In genomic region chr14:80364274-80364673, GRCh38 we compare ENCODE assay signal across 9 cellular contexts.
DNase-seq lines count a peak whose midpoint lies in the region; ATAC-seq and TF ChIP-seq lines count a peak whose summit lies in the region.
"Had no signal": no experiment of that assay in that cellular context is flagged by ENCODE, and none has a peak within 500 bp of the region (broad histone marks: within the 10 kb centered on the region; RNA-seq: fewer than 3 reads in every experiment).

No MANE protein-coding gene starts in this region.

- BruUV-seq in PC-3 (replicated peaks; lab: Mats Ljungman, UMichigan) = no TSS peak

- no peak overlapping the region for H3K4me3 ChIP-seq in HFF-Myc (replicated peaks; ENCODE audit: low read depth, low read length)
- no peak overlapping the region for H3K4me3 ChIP-seq in PC-3 (ENCODE audit: low read length)
- H3K4me3 ChIP-seq: MG63 had no signal

- no peaks in the 10 kb centered on the region for H3F3A ChIP-seq in PC-3 (ENCODE audit: low read length, unreplicated experiment)

- CTCF ChIA-PET in PC-3 (lab: Charles Lee) = interaction anchor here (0.9 kb wide), 1 partner anchor 8 kb away, joined by 3 read pairs; no protein-coding TSS in a partner anchor

- no peaks in the 10 kb centered on the region for H3K79me2 ChIP-seq in PC-3 (ENCODE audit: low read length)

- H3K4me2 ChIP-seq in PC-3 (ENCODE audit: low read length) = no peak overlapping the region

- H2AFZ ChIP-seq in PC-3 (ENCODE audit: low read length) = no peak overlapping the region

- no peaks in the 10 kb centered on the region for H3K27me3 ChIP-seq in PC-3 (ENCODE audit: low read length)
- H3K27me3 ChIP-seq: MG63 had no signal

- H4K20me1 ChIP-seq in PC-3 (ENCODE audit: low read length) = no peaks in the 10 kb centered on the region

- peak; percentile 27 for TF ChIP-seq CTCF in HFF-Myc (IDR thresholded peaks at IDR 0.05; ENCODE audit: low read depth, low read length, missing control alignments)
- TF ChIP-seq CTCF in PC-3 (conservative IDR thresholded peaks at IDR 0.05; ENCODE audit: low read depth, low read length) = peak; percentile 77

- H3K4me1 ChIP-seq in PC-3 (ENCODE audit: insufficient read depth, low read length) = no peaks in the 10 kb centered on the region

- no peak overlapping the region for H3K9ac ChIP-seq in PC-3 (ENCODE audit: low read length)

- H3K9me2 ChIP-seq in PC-3 (replicated peaks; ENCODE audit: low read length) = no peaks in the 10 kb centered on the region

- no peaks in the 10 kb centered on the region for H3K9me3 ChIP-seq in PC-3 (ENCODE audit: low read length)
- H3K9me3 ChIP-seq: MG63 had no signal

- ATAC-seq in PC-3 = peak; percentile 55; the same call in 1 of the 2 replicates
- ATAC-seq in HG02610 (IDR thresholded peaks at IDR 0.05; ENCODE audit: unreplicated experiment) = no peak
- ATAC-seq in HG03521 (IDR thresholded peaks at IDR 0.05; ENCODE audit: unreplicated experiment) = no peak

- intact Hi-C loops in PC-3 (cut with micrococcal nuclease) = loop anchor here (1.0 kb wide), 1 partner anchor 308 kb away; no protein-coding TSS in a partner anchor

- DNase-seq in COLO829 (ENCODE audit: low spot score) (peak; percentile 63), HFF-Myc (ENCODE audit: extremely low read depth, low read depth) (no peak), PC-3 (peak; percentile 53), foreskin melanocyte (peak; percentile 16), superior temporal gyrus (ENCODE audit: extremely low spot score) (no peak), DMS153 (lab: John Stamatoyannopoulos, UW) (no peak)
- DNase-seq: MG63 had no signal

- H3K36me3 ChIP-seq in PC-3 (ENCODE audit: low read depth, low read length) = no peaks in the 10 kb centered on the region
- H3K36me3 ChIP-seq: MG63 had no signal

- no peak overlapping the region for H3K27ac ChIP-seq in PC-3 (ENCODE audit: low read length)

- POLR2A ChIA-PET in PC-3 (lab: Charles Lee; ENCODE audit: unreplicated experiment) = no interaction called here

Comparison
In these comparisons a context has a peak if more than half of its experiments do, and no peak if none do; other contexts are left out.
1. DNase-seq: peak in COLO829 (single experiment), PC-3 (single experiment) and foreskin melanocyte (single experiment); none in HFF-Myc (single experiment), superior temporal gyrus (single experiment) and DMS153 (single experiment).